Comparison of ENCODE assay signal across 20 cellular contexts in the genomic region with DNA sequence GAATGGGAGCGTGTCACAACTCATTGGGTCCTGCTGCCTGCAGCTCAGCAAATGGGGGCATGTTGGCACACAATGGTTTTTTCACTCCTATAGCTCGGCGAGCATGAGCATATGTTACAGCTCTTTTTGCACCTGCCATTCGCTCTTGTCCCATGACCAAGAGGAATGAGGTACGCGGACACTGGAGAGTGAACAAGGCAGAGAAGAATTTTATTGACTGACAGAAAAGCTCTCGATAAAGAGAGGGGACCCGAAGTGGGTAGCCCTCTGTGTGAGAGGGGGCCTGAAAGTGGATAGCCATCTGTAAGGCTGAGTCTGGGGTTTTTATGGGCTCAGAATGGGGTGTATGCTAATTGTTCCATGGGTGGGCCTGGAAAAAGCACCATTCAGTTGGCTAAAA.
"Had no signal": no experiment of that assay in that cellular context is flagged by ENCODE, and none has a peak within 500 bp of the region (broad histone marks: within the 10 kb centered on the region; RNA-seq: fewer than 3 reads in every experiment).

No MANE protein-coding gene starts in this region.

- ATAC-seq: activated CD8-positive, alpha-beta memory T cell treated with anti-CD3 and anti-CD28 coated beads, Interleukin-2, amount 10 ng/mL, durations not matched to agents 7 days and 5 days; PC-3; T-helper 17 cell; WTC11 had no signal

- DNase-seq: activated CD4-positive, alpha-beta T cell treated with anti-CD3 and anti-CD28 coated beads for 1 hour; activated CD4-positive, alpha-beta T cell treated with anti-CD3 and anti-CD28 coated beads, Interleukin-2, amount 10 ng/mL, durations not matched to agents 24 days and 14 days; activated CD4-positive, alpha-beta T cell treated with anti-CD3 and anti-CD28 coated beads, Interleukin-2, amount 50 U/mL, for 48 hours; activated CD8-positive, alpha-beta memory T cell treated with anti-CD3 and anti-CD28 coated beads, Interleukin-2, amount 10 ng/mL, durations not matched to agents 7 days and 5 days; activated effector memory CD4-positive, alpha-beta T cell treated with anti-CD3 and anti-CD28 coated beads, Interleukin-2, amount 50 U/mL, for 16 hours; activated naive CD4-positive, alpha-beta T cell treated with Interleukin-2 at 50 U/mL for 16 hours; activated T-cell treated with anti-CD3 and anti-CD28 coated beads, Interleukin-2, amount 50 U/mL, for 24 hours; amygdala; Karpas-422; MM.1S; NCI-H1105; NCI-H1436; NCI-H1694 treated with DMSO at 0.1 percent for 48 hours; NCI-H2029 treated with DMSO at 0.1 percent for 48 hours; NCI-H510A treated with DMSO at 0.1 percent for 48 hours; PC-3; SIG-M5; T-helper 17 cell; T-helper 9 cell had no signal
